In the genomic region with DNA sequence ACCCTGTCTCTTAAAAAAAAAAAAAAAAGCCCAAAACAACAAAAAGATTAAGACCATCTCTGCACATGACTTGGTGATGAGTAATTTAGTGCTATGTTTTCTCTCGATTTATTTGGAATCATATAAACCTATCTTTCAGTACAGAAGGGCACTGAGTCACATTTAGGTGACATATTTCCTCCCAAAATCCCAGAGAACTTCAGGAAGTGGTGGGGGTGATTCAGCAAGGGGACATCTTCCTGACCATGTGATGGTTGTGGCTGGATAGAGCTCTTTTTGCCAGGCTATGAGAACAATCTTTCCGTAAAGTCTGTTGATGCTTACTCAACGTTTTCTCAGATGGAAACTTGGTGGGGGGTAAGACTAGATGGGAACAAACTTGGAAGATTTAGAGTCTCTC, we compare ENCODE assay signal across 10 cellular contexts. TPM values are rescaled to one million over a fixed set of nuclear protein-coding genes. Genes with fewer than 3 reads are reported as not detected.
A peak's percentile ranks its signal among the peaks of the same experiment; 100 is the strongest.
DNase-seq lines count a peak whose midpoint lies in the region; ATAC-seq and TF ChIP-seq lines count a peak whose summit lies in the region.
"Had no signal": no experiment of that assay in that cellular context is flagged by ENCODE, and none has a peak within 500 bp of the region (broad histone marks: within the 10 kb centered on the region; RNA-seq: fewer than 3 reads in every experiment).

No MANE protein-coding gene starts in this region.

- intact Hi-C loops in PC-3 (cut with micrococcal nuclease) (loop anchor here (1.0 to 2.0 kb wide), 4 partner anchors 25 to 121 kb away; partner anchors contain the start of gene PPFIBP1), lower leg skin (cut with DNase I; ENCODE audit: low total_unique reads) (no loop called here)

- H4K20me1 ChIP-seq in PC-3 (ENCODE audit: low read length) (no peaks in the 10 kb centered on the region), osteoblast (ENCODE audit: insufficient read depth, low read length) (no peaks in the 10 kb centered on the region)

- H3K27me3 ChIP-seq in PC-3 (ENCODE audit: low read length) (no peaks in the 10 kb centered on the region), osteoblast (ENCODE audit: insufficient read depth, low read length) (no peaks in the 10 kb centered on the region)

- H3K9ac ChIP-seq in PC-3 (ENCODE audit: low read length) = peak overlapping the region; percentile 79

- H3K27ac ChIP-seq in PC-3 (ENCODE audit: low read length) (peak overlapping the region; percentile 96), osteoblast (ENCODE audit: low read depth, low read length) (peak overlapping the region; percentile 99)

- H3F3A ChIP-seq in PC-3 (ENCODE audit: low read length, unreplicated experiment) = peaks cover 16% of the 10 kb centered on the region

- TF ChIP-seq CTCF in PC-3 (conservative IDR thresholded peaks at IDR 0.05; ENCODE audit: low read depth, low read length) = no peak
- no peak for TF ChIP-seq CTCF in osteoblast (IDR thresholded peaks at IDR 0.05; ENCODE audit: extremely low read depth, low read depth, low read length)
- no peak for TF ChIP-seq CTCF in lower leg skin (IDR thresholded peaks at IDR 0.05)

- WGBS in lower leg skin, 2 donors = 47 to 56% methylated on average over 3 of the region's 3 CpGs

- BruUV-seq in PC-3 (replicated peaks; lab: Mats Ljungman, UMichigan) = no TSS peak

- no peaks in the 10 kb centered on the region for H3K9me3 ChIP-seq in PC-3 (ENCODE audit: low read length)
- H3K9me3 ChIP-seq in osteoblast (ENCODE audit: low read depth, low read length) = no peaks in the 10 kb centered on the region

- CTCF ChIA-PET in PC-3 (lab: Charles Lee) = interaction anchor here (0.6 to 0.7 kb wide), 2 partner anchors 34 to 114 kb away, joined by 3 read pairs; no protein-coding TSS in a partner anchor

- H3K4me2 ChIP-seq in PC-3 (ENCODE audit: low read length) (peak overlapping the region; percentile 67), osteoblast (ENCODE audit: insufficient read depth, low read length) (peak overlapping the region; percentile 58)

- ATAC-seq in PC-3 (peak; percentile 88), HG02885 (IDR thresholded peaks at IDR 0.05; ENCODE audit: poor library complexity, unreplicated experiment) (no peak)

- no peak for TF ChIP-seq POLR2A in lower leg skin (IDR thresholded peaks at IDR 0.05)

- H3K36me3 ChIP-seq in PC-3 (ENCODE audit: low read depth, low read length) = peaks cover 3% of the 10 kb centered on the region; the same call in 1 of the 2 replicates
- H3K36me3 ChIP-seq in osteoblast (ENCODE audit: insufficient read depth, low read length) = peaks cover 13% of the 10 kb centered on the region

- H2AFZ ChIP-seq in PC-3 (ENCODE audit: low read length) (no peak overlapping the region), osteoblast (ENCODE audit: low read length) (no peak overlapping the region)

- DNase-seq in EL (peak; percentile 98), PC-3 (peak; percentile 99), dermis blood vessel endothelial cell (peak; percentile 91), osteoblast (ENCODE audit: insufficient read length, low spot score, missing footprints) (peak; percentile 53), ecto neural progenitor cell (ENCODE audit: low spot score) (no peak), lower leg skin (ENCODE audit: low spot score in 2 of 2) (no peak), SKM-1 (lab: John Stamatoyannopoulos, UW; ENCODE audit: unreplicated experiment) (no peak)
- DNase-seq: activated CD4-positive, CD25-positive, alpha-beta regulatory T cell; effector CD4-positive, alpha-beta T cell had no signal

- peaks cover 63% of the 10 kb centered on the region for H3K79me2 ChIP-seq in PC-3 (ENCODE audit: low read length)
- H3K79me2 ChIP-seq in osteoblast (ENCODE audit: insufficient read depth, low read length) = peaks cover 88% of the 10 kb centered on the region

- peak overlapping the region; percentile 29; the same call in 1 of the 2 replicates for H3K4me3 ChIP-seq in PC-3 (ENCODE audit: low read length)
- H3K4me3 ChIP-seq in osteoblast (ENCODE audit: insufficient read depth, low read length) = no peak overlapping the region
- H3K4me3 ChIP-seq in lower leg skin (ENCODE audit: low read depth, poor library complexity, severe bottlenecking) = no peak overlapping the region

- H3K9me2 ChIP-seq in PC-3 (replicated peaks; ENCODE audit: low read length) = no peaks in the 10 kb centered on the region

- POLR2A ChIA-PET in PC-3 (lab: Charles Lee; ENCODE audit: unreplicated experiment) = interaction anchor here (0.5 to 0.7 kb wide), 4 partner anchors 36 to 124 kb away, joined by 4 to 15 read pairs (median 7); no protein-coding TSS in a partner anchor

- H3K4me1 ChIP-seq in PC-3 (ENCODE audit: insufficient read depth, low read length) = peaks cover 66% of the 10 kb centered on the region
- peaks cover 71% of the 10 kb centered on the region for H3K4me1 ChIP-seq in osteoblast (ENCODE audit: insufficient read depth, low read length)

RNA-seq across cellular contexts. Expression of gene PPFIBP1, which starts 50.0 kb away (rescaled TPM):
- total RNA-seq in PC-3 (2014; rRNA removed) (56.9 and 57.2 TPM in 2 replicates), dermis blood vessel endothelial cell (354 and 576 TPM in 2 replicates), osteoblast (166 and 179 TPM in 2 replicates), lower leg skin (10 to 100 TPM; 47.2 to 77.3 (median 52.7) TPM)

Comparison
In these comparisons a context has a peak if more than half of its experiments do, and no peak if none do; other contexts are left out.
1. DNase-seq: peak in EL (single experiment), PC-3 (single experiment), dermis blood vessel endothelial cell (single experiment) and osteoblast (single experiment); none in ecto neural progenitor cell (single experiment), lower leg skin (0 of 2) and SKM-1 (single experiment).